Comparison of ENCODE assay signal across 1 cellular context in genomic region chr12:75990189-75990912, GRCh38.
A peak's percentile ranks its signal among the peaks of the same experiment; 100 is the strongest.
TF ChIP-seq lines count a peak whose summit lies in the region.

No MANE protein-coding gene starts in this region.

TF ChIP-seq in HepG2, 621 proteins besides CTCF, POLR2A, EP300 and RAD21 (continued from another document and continues in another):
- TF ChIP-seq ZNF646 (CRISPR knock-in tag; IDR thresholded peaks at IDR 0.05) (peak; percentile 80), MATR3 (CRISPR knock-in tag; IDR thresholded peaks at IDR 0.05) (no peak), DPF2 (CRISPR knock-in tag; IDR thresholded peaks at IDR 0.05; ENCODE audit: borderline replicate concordance, low read depth) (peak; percentile 88; the same call in 1 of the 2 replicates), SOX6 (IDR thresholded peaks at IDR 0.05) (no peak), SOX6 (CRISPR knock-in tag; IDR thresholded peaks at IDR 0.05) (peak; percentile 99), DNMT1 (CRISPR knock-in tag; IDR thresholded peaks at IDR 0.05) (no peak), EHMT2 (IDR thresholded peaks at IDR 0.05; ENCODE audit: borderline replicate concordance, low read depth, low read length) (peak; percentile 59; the same call in 1 of the 2 replicates), THYN1 (CRISPR knock-in tag; IDR thresholded peaks at IDR 0.05; ENCODE audit: borderline replicate concordance, low read depth) (no peak; the same call in 1 of the 2 replicates), ZNF121 (CRISPR knock-in tag; IDR thresholded peaks at IDR 0.05) (no peak), MED13 (CRISPR knock-in tag; IDR thresholded peaks at IDR 0.05) (peak; percentile 98), ZNF777 (CRISPR knock-in tag; IDR thresholded peaks at IDR 0.05) (no peak), GATAD1 (CRISPR knock-in tag; IDR thresholded peaks at IDR 0.05) (peak; percentile 68), SKI (IDR thresholded peaks at IDR 0.05; ENCODE audit: partially characterized antibody) (peak; percentile 93), NPAS2 (CRISPR knock-in tag; IDR thresholded peaks at IDR 0.05; ENCODE audit: borderline replicate concordance) (no peak), FOXP4 (CRISPR knock-in tag; IDR thresholded peaks at IDR 0.05) (peak; percentile 91), FOXO1 (CRISPR knock-in tag; IDR thresholded peaks at IDR 0.05) (peak; percentile 84), ZNF34 (CRISPR knock-in tag; IDR thresholded peaks at IDR 0.05; ENCODE audit: borderline replicate concordance) (peak; percentile 55; the same call in 1 of the 2 replicates), NFKBIZ (CRISPR knock-in tag; IDR thresholded peaks at IDR 0.05) (peak; percentile 89; the same call in 1 of the 2 replicates), ATF2 (CRISPR knock-in tag; IDR thresholded peaks at IDR 0.05) (peak; percentile 99), ZNF703 (CRISPR knock-in tag; IDR thresholded peaks at IDR 0.05; ENCODE audit: borderline replicate concordance) (peak; percentile 87; the same call in 1 of the 2 replicates), ZNF619 (CRISPR knock-in tag; IDR thresholded peaks at IDR 0.05) (no peak), MTERF4 (CRISPR knock-in tag; IDR thresholded peaks at IDR 0.05) (no peak), ZBTB21 (CRISPR knock-in tag; IDR thresholded peaks at IDR 0.05) (peak; percentile 88), STAT5B (CRISPR knock-in tag; IDR thresholded peaks at IDR 0.05) (no peak), RFXANK (CRISPR knock-in tag; IDR thresholded peaks at IDR 0.05) (peak; percentile 90; the same call in 1 of the 2 replicates), ZNF670 (CRISPR knock-in tag; IDR thresholded peaks at IDR 0.05; ENCODE audit: borderline replicate concordance) (peak; percentile 41; the same call in 1 of the 2 replicates), ZNF460 (CRISPR knock-in tag; IDR thresholded peaks at IDR 0.05; ENCODE audit: borderline replicate concordance) (no peak), FOXA3 (CRISPR knock-in tag; IDR thresholded peaks at IDR 0.05) (peak; percentile 98), HNRNPLL (IDR thresholded peaks at IDR 0.05; ENCODE audit: low read depth, low read length, poor library complexity, severe bottlenecking) (no peak), CCDC6 (CRISPR knock-in tag; IDR thresholded peaks at IDR 0.05) (no peak; the same call in 1 of the 2 replicates), ZNF275 (CRISPR knock-in tag; IDR thresholded peaks at IDR 0.05; ENCODE audit: borderline replicate concordance) (0 out of 2 replicates have a peak, but pooled peaks have one; percentile 34), ZNF740 (CRISPR knock-in tag; IDR thresholded peaks at IDR 0.05) (no peak), GPN1 (CRISPR knock-in tag; IDR thresholded peaks at IDR 0.05; ENCODE audit: borderline replicate concordance) (no peak), ZNF550 (CRISPR knock-in tag; IDR thresholded peaks at IDR 0.05; ENCODE audit: borderline replicate concordance) (no peak), ZNF496 (CRISPR knock-in tag; IDR thresholded peaks at IDR 0.05; ENCODE audit: insufficient replicate concordance) (no peak)
- TF ChIP-seq, protein P1, sequence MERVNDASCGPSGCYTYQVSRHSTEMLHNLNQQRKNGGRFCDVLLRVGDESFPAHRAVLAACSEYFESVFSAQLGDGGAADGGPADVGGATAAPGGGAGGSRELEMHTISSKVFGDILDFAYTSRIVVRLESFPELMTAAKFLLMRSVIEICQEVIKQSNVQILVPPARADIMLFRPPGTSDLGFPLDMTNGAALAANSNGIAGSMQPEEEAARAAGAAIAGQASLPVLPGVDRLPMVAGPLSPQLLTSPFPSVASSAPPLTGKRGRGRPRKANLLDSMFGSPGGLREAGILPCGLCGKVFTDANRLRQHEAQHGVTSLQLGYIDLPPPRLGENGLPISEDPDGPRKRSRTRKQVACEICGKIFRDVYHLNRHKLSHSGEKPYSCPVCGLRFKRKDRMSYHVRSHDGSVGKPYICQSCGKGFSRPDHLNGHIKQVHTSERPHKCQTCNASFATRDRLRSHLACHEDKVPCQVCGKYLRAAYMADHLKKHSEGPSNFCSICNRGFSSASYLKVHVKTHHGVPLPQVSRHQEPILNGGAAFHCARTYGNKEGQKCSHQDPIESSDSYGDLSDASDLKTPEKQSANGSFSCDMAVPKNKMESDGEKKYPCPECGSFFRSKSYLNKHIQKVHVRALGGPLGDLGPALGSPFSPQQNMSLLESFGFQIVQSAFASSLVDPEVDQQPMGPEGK (CRISPR knock-in tag; IDR thresholded peaks at IDR 0.05) = peak; percentile 60; the same call in 1 of the 2 replicates
- TF ChIP-seq, protein P2, sequence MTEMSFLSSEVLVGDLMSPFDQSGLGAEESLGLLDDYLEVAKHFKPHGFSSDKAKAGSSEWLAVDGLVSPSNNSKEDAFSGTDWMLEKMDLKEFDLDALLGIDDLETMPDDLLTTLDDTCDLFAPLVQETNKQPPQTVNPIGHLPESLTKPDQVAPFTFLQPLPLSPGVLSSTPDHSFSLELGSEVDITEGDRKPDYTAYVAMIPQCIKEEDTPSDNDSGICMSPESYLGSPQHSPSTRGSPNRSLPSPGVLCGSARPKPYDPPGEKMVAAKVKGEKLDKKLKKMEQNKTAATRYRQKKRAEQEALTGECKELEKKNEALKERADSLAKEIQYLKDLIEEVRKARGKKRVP (CRISPR knock-in tag; IDR thresholded peaks at IDR 0.05) = peak in 1 of 2 experiments; percentile 93; a peak in 2 of 4 replicates
- TF ChIP-seq, protein P3, sequence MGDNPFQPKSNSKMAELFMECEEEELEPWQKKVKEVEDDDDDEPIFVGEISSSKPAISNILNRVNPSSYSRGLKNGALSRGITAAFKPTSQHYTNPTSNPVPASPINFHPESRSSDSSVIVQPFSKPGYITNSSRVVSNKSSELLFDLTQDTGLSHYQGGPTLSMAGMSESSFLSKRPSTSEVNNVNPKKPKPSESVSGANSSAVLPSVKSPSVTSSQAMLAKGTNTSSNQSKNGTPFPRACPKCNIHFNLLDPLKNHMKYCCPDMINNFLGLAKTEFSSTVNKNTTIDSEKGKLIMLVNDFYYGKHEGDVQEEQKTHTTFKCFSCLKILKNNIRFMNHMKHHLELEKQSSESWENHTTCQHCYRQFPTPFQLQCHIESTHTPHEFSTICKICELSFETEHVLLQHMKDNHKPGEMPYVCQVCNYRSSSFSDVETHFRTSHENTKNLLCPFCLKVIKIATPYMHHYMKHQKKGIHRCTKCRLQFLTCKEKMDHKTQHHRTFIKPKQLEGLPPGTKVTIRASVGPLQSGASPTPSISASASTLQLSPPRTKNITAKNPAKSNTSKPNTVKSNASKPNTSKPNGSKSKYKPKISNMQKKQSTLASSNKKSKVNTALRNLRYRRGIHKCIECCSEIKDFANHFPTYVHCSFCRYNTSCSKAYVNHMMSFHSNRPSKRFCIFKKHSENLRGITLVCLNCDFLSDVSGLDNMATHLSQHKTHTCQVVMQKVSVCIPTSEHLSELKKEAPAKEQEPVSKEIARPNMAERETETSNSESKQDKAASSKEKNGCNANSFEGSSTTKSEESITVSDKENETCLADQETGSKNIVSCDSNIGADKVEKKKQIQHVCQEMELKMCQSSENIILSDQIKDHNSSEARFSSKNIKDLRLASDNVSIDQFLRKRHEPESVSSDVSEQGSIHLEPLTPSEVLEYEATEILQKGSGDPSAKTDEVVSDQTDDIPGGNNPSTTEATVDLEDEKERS (CRISPR knock-in tag; IDR thresholded peaks at IDR 0.05) = peak; percentile 80; the same call in 1 of the 2 replicates
